In genomic region chr2:213148572-213149331, GRCh38 we compare ENCODE assay signal across 8 cellular contexts. TPM values are rescaled to one million over a fixed set of nuclear protein-coding genes. Genes with fewer than 3 reads are reported as not detected.
DNase-seq lines count a peak whose midpoint lies in the region; ATAC-seq and TF ChIP-seq lines count a peak whose summit lies in the region.

No MANE protein-coding gene starts in this region.

- peaks cover 12 to 44% (median 33%) of the 10 kb centered on the region in 10 experiments for H3K4me1 ChIP-seq in BLaER1 treated with 17β-estradiol and CSF1 and Interleukin-3, amounts not matched to agents 10 nM and 100 nM
- H3K4me1 ChIP-seq in naive thymus-derived CD4-positive, alpha-beta T cell (ENCODE audit: control insufficient read depth in 2 of 2, insufficient read depth in 2 of 2, low read length in 2 of 2) = no peaks in the 10 kb centered on the region

- peaks cover 6 to 54% (median 33%) of the 10 kb centered on the region in 7 donors for H3K4me1 Mint-ChIP-seq in naive thymus-derived CD4-positive, alpha-beta T cell

- H3K4me3 ChIP-seq in BLaER1 treated with 17β-estradiol and CSF1 and Interleukin-3, amounts not matched to agents 10 nM and 100 nM = peak overlapping the region; percentile 58 to 92 (median 82)
- H3K4me3 ChIP-seq in brain microvascular endothelial cell (ENCODE audit: low read depth, low read length) = peak overlapping the region; percentile 69
- H3K4me3 ChIP-seq in naive thymus-derived CD4-positive, alpha-beta T cell (ENCODE audit: low read length) = peak overlapping the region; percentile 21

- H3K27ac ChIP-seq in BLaER1 treated with 17β-estradiol and CSF1 and Interleukin-3, amounts not matched to agents 10 nM and 100 nM = peak overlapping the region in 2 of 11 experiments; percentile 11 to 25; a peak in 1 of 22 replicates
- H3K27ac ChIP-seq in brain microvascular endothelial cell = no peak overlapping the region
- no peak overlapping the region for H3K27ac ChIP-seq in naive thymus-derived CD4-positive, alpha-beta T cell (ENCODE audit: low read depth, low read length)

- H3K27ac Mint-ChIP-seq in naive thymus-derived CD4-positive, alpha-beta T cell = peak overlapping the region in 5 of 9 donors; percentile 3 to 85 (median 52)

- peak; percentile 16 for ATAC-seq in HG02885 (IDR thresholded peaks at IDR 0.05; ENCODE audit: poor library complexity, unreplicated experiment)
- ATAC-seq in naive thymus-derived CD4-positive, alpha-beta T cell = no peak

- H3K27me3 Mint-ChIP-seq in naive thymus-derived CD4-positive, alpha-beta T cell = peaks cover 28 to 65% (median 38%) of the 10 kb centered on the region in 5 donors

- no peaks in the 10 kb centered on the region for H3K36me3 Mint-ChIP-seq in naive thymus-derived CD4-positive, alpha-beta T cell

- peak overlapping the region in 8 of 11 experiments; percentile 66 to 85 (median 77); a peak in 12 of 22 replicates for H3K9ac ChIP-seq in BLaER1 treated with 17β-estradiol and CSF1 and Interleukin-3, amounts not matched to agents 10 nM and 100 nM

- peak overlapping the region in 9 of 10 donors; percentile 38 to 96 (median 90) for H3K4me3 Mint-ChIP-seq in naive thymus-derived CD4-positive, alpha-beta T cell

- no peaks in the 10 kb centered on the region for H3K9me3 Mint-ChIP-seq in naive thymus-derived CD4-positive, alpha-beta T cell

- no peaks in the 10 kb centered on the region for H3K9me3 ChIP-seq in BLaER1 treated with 17β-estradiol and CSF1 and Interleukin-3, amounts not matched to agents 10 nM and 100 nM (replicated peaks in 1 of 11)
- no peaks in the 10 kb centered on the region for H3K9me3 ChIP-seq in naive thymus-derived CD4-positive, alpha-beta T cell (ENCODE audit: control insufficient read depth in 2 of 3, low read length in 3 of 3)

- CTCF ChIA-PET in naive thymus-derived CD4-positive, alpha-beta T cell (lab: Charles Lee) = no interaction called here

- TF ChIP-seq CTCF in brain microvascular endothelial cell (IDR thresholded peaks at IDR 0.05; ENCODE audit: low read depth, low read length, missing control alignments) = no peak

- intact Hi-C loops in naive thymus-derived CD4-positive, alpha-beta T cell (cut with micrococcal nuclease) = no loop called here

- H3K27me3 ChIP-seq in BLaER1 treated with 17β-estradiol and CSF1 and Interleukin-3, amounts not matched to agents 10 nM and 100 nM = peaks cover 0 to 24% (median 11%) of the 10 kb centered on the region in 11 experiments; a peak in 11 of 22 replicates
- H3K27me3 ChIP-seq in brain microvascular endothelial cell (replicated peaks) = no peaks in the 10 kb centered on the region
- H3K27me3 ChIP-seq in naive thymus-derived CD4-positive, alpha-beta T cell (ENCODE audit: control insufficient read depth in 2 of 2, insufficient read depth in 2 of 2, low read length in 2 of 2) = peaks cover 0 to 4% of the 10 kb centered on the region in 2 donors

- H4K20me1 ChIP-seq in BLaER1 treated with 17β-estradiol and CSF1 and Interleukin-3, amounts not matched to agents 10 nM and 100 nM = no peaks in the 10 kb centered on the region

- POLR2A ChIA-PET in naive thymus-derived CD4-positive, alpha-beta T cell (lab: Charles Lee) = no interaction called here

- DNase-seq in brain microvascular endothelial cell = no peak
- DNase-seq in naive thymus-derived CD4-positive, alpha-beta T cell = no peak
- DNase-seq in AML-193 (lab: John Stamatoyannopoulos, UW) = no peak
- no peak for DNase-seq in activated CD4-positive, CD25-positive, alpha-beta regulatory T cell treated with anti-CD3 and anti-CD28 coated beads, Interleukin-2, amount 50 U/mL, for 72 hours
- DNase-seq in kidney tubule cell (ENCODE audit: low spot score) = no peak
- DNase-seq in SIG-M5 treated with dmso at 0.1 percent for 504 hours (lab: John Stamatoyannopoulos, UW; ENCODE audit: unreplicated experiment) = no peak

- in situ Hi-C loops in brain microvascular endothelial cell (cut with HindIII; ENCODE audit: low pct_ligation_motif_present, low sequenced_read_pairs) = no loop called here

- H3K4me2 ChIP-seq in BLaER1 treated with 17β-estradiol and CSF1 and Interleukin-3, amounts not matched to agents 10 nM and 100 nM = peak overlapping the region; percentile 74 to 94 (median 84)

- H3K36me3 ChIP-seq in BLaER1 treated with 17β-estradiol and CSF1 and Interleukin-3, amounts not matched to agents 10 nM and 100 nM = no peaks in the 10 kb centered on the region
- H3K36me3 ChIP-seq in brain microvascular endothelial cell (replicated peaks) = peaks cover 8% of the 10 kb centered on the region
- peaks cover 0 to 4% (median 0%) of the 10 kb centered on the region in 3 experiments for H3K36me3 ChIP-seq in naive thymus-derived CD4-positive, alpha-beta T cell (ENCODE audit: control insufficient read depth in 2 of 3, insufficient read depth in 3 of 3, low read length in 3 of 3)

RNA-seq across cellular contexts. Expression of gene IKZF2, which starts 2.7 kb away (rescaled TPM):
- total RNA-seq in naive thymus-derived CD4-positive, alpha-beta T cell = 10 to 100 TPM in 1 of 5 experiments, 1 to 10 TPM in 4; 3.4 to 23.4 (median 7.3) TPM
- 1 to 10 TPM in 1 of 2 donors, under 1 TPM in 1; 0.26 to 1.9 TPM for polyA plus RNA-seq in naive thymus-derived CD4-positive, alpha-beta T cell

Comparison
In these comparisons a context has a peak if more than half of its experiments do, and no peak if none do; other contexts are left out.
1. H3K4me3 ChIP-seq: peak in every context shown above with its lines; median percentile 82 in BLaER1 treated with 17β-estradiol and CSF1 and Interleukin-3, amounts not matched to agents 10 nM and 100 nM; 69 in brain microvascular endothelial cell; 21 in naive thymus-derived CD4-positive, alpha-beta T cell.